ENCODE assay signal across 1 cellular context in genomic region chr6:47083586-47084047, GRCh38.
TF ChIP-seq lines count a peak whose summit lies in the region.

No MANE protein-coding gene starts in this region.

TF ChIP-seq in SK-N-SH treated with all-trans-retinoic acid at 6 μM for 48 hours, 23 proteins besides CTCF, POLR2A, EP300 and RAD21 (continued from another document):
- no peak for TF ChIP-seq ZFP30 (CRISPR knock-in tag; IDR thresholded peaks at IDR 0.05)
- 0 out of 2 replicates have a peak, but pooled peaks have one; percentile 52 for TF ChIP-seq ZNF8 (CRISPR knock-in tag; IDR thresholded peaks at IDR 0.05)
- TF ChIP-seq ZNF565 (CRISPR knock-in tag; conservative IDR thresholded peaks at IDR 0.05; ENCODE audit: low read depth), result no peak
- TF ChIP-seq ISL1 (CRISPR knock-in tag; IDR thresholded peaks at IDR 0.05), result peak; percentile 89
- no peak for TF ChIP-seq SNAI2 (CRISPR knock-in tag; IDR thresholded peaks at IDR 0.05)
- TF ChIP-seq CREB5 (CRISPR knock-in tag; IDR thresholded peaks at IDR 0.05; ENCODE audit: low read depth), result no peak
